In genomic region chr16:4910828-4911227, GRCh38 we compare ENCODE assay signal across 33 cellular contexts. TPM values are rescaled to one million over a fixed set of nuclear protein-coding genes. Genes with fewer than 3 reads are reported as not detected.
DNase-seq lines count a peak whose midpoint lies in the region; ATAC-seq and TF ChIP-seq lines count a peak whose summit lies in the region.
"Had no signal": no experiment of that assay in that cellular context is flagged by ENCODE, and none has a peak within 500 bp of the region (broad histone marks: within the 10 kb centered on the region; RNA-seq: fewer than 3 reads in every experiment).

No MANE protein-coding gene starts in this region.

- CTCF ChIA-PET in RWPE1 (lab: Yijun Ruan, JAX), result no interaction called here

- H3K4me3 ChIP-seq in osteoblast (ENCODE audit: insufficient read depth, low read length) (no peak overlapping the region), vagina (no peak overlapping the region)
- H3K4me3 ChIP-seq: A549; BLaER1; BLaER1 treated with 17β-estradiol and CSF1 and Interleukin-3, amounts not matched to agents 10 nM and 100 nM had no signal

- H3K27me3 ChIP-seq in osteoblast (ENCODE audit: insufficient read depth, low read length), result no peaks in the 10 kb centered on the region
- H3K27me3 ChIP-seq in vagina, result no peaks in the 10 kb centered on the region
- H3K27me3 ChIP-seq: BLaER1 had no signal

- no peak for TF ChIP-seq POLR2A in vagina (IDR thresholded peaks at IDR 0.05)

- no peaks in the 10 kb centered on the region for H3K79me2 ChIP-seq in osteoblast (ENCODE audit: insufficient read depth, low read length)

- H3K27ac ChIP-seq in RWPE1 (peak overlapping the region; percentile 56), osteoblast (ENCODE audit: low read depth, low read length) (no peak overlapping the region), vagina (peak overlapping the region; percentile 17)
- H3K27ac ChIP-seq: 22Rv1; A549; BLaER1; BLaER1 treated with 17β-estradiol and CSF1 and Interleukin-3, amounts not matched to agents 10 nM and 100 nM; C4-2B had no signal

- no peaks in the 10 kb centered on the region for H4K20me1 ChIP-seq in osteoblast (ENCODE audit: insufficient read depth, low read length)

- intact Hi-C loops in vagina (cut with DNase I), result no loop called here

- POLR2A ChIA-PET in RWPE1 (lab: Yijun Ruan, JAX; ENCODE audit: low non-redundant PET), result no interaction called here

- H3K4me2 ChIP-seq in osteoblast (ENCODE audit: insufficient read depth, low read length), result no peak overlapping the region
- H3K4me2 ChIP-seq: A549; BLaER1; BLaER1 treated with 17β-estradiol and CSF1 and Interleukin-3, amounts not matched to agents 10 nM and 100 nM had no signal

- H2AFZ ChIP-seq in osteoblast (ENCODE audit: low read length), result no peak overlapping the region

- TF ChIP-seq CTCF in RWPE1 (conservative IDR thresholded peaks at IDR 0.05; ENCODE audit: low read depth) (no peak), osteoblast (IDR thresholded peaks at IDR 0.05; ENCODE audit: extremely low read depth, low read depth, low read length) (no peak), vagina (IDR thresholded peaks at IDR 0.05) (no peak)

- no peak for DNase-seq in RWPE1 (ENCODE audit: low spot score)
- DNase-seq in osteoblast (ENCODE audit: insufficient read length, low spot score, missing footprints), result peak; percentile 55
- DNase-seq in vagina (ENCODE audit: extremely low spot score in 2 of 2), result no peak
- no peak for DNase-seq in midbrain (lab: John Stamatoyannopoulos, UW)
- DNase-seq in effector CD8-positive, alpha-beta T cell (lab: John Stamatoyannopoulos, UW), result no peak
- DNase-seq: 8988T; ACHN; AML-193; BE2C; C1 segment of cervical spinal cord; Caco-2; Calu3; CD4-positive, alpha-beta memory T cell; CD4-positive, alpha-beta T cell; CD4-positive, CD25-positive, alpha-beta regulatory T cell; CD8-positive, alpha-beta memory T cell; CD8-positive, alpha-beta T cell; COR-L47; DMS 273 treated with DMSO at 0.1 percent for 48 hours; DMS153; DMS53; DMS79; DMS79 treated with DMSO at 0.1 percent for 48 hours; DND-41; EL had no signal

- H3K36me3 ChIP-seq in osteoblast (ENCODE audit: insufficient read depth, low read length) (no peaks in the 10 kb centered on the region), vagina (peaks cover 0 to 6% of the 10 kb centered on the region in 2 donors)
- H3K36me3 ChIP-seq: BE2C; BLaER1; BLaER1 treated with 17β-estradiol and CSF1 and Interleukin-3, amounts not matched to agents 10 nM and 100 nM had no signal

- H3K9me3 ChIP-seq in osteoblast (ENCODE audit: low read depth, low read length) (no peaks in the 10 kb centered on the region), vagina (no peaks in the 10 kb centered on the region)
- H3K9me3 ChIP-seq: A549; BE2C; BLaER1; BLaER1 treated with 17β-estradiol and CSF1 and Interleukin-3, amounts not matched to agents 10 nM and 100 nM; Caco-2 had no signal

- no peak for ATAC-seq in GM21367 (IDR thresholded peaks at IDR 0.05; ENCODE audit: unreplicated experiment)
- ATAC-seq: A549; CD8-positive, alpha-beta T cell had no signal

- peaks cover 10% of the 10 kb centered on the region for H3K4me1 ChIP-seq in osteoblast (ENCODE audit: insufficient read depth, low read length)
- peaks cover 6% of the 10 kb centered on the region for H3K4me1 ChIP-seq in vagina
- H3K4me1 ChIP-seq: A549, BE2C had no signal

RNA-seq across cellular contexts. Expression of gene PPL, which starts 26.1 kb away (rescaled TPM):
- total RNA-seq in osteoblast, result 24.2 and 27.1 TPM in 2 replicates
- total RNA-seq in vagina, result 391 TPM
- total RNA-seq: B cell; CD4-positive, alpha-beta memory T cell; CD4-positive, alpha-beta T cell; CD4-positive, CD25-positive, alpha-beta regulatory T cell; CD8-positive, alpha-beta memory T cell; CD8-positive, alpha-beta T cell had no signal

RNA-seq across cellular contexts. Expression of gene SEC14L5, which starts 47.3 kb away (rescaled TPM):
- under 0.01 and 0.29 TPM in 2 replicates for total RNA-seq in osteoblast
- 0.49 TPM for total RNA-seq in vagina
- total RNA-seq: A172; B cell; CD4-positive, alpha-beta memory T cell; CD4-positive, alpha-beta T cell; CD8-positive, alpha-beta memory T cell; CD8-positive, alpha-beta T cell had no signal

Comparison
In these comparisons a context has a peak if more than half of its experiments do, and no peak if none do; other contexts are left out.
1. RNA of gene PPL, which starts 26.1 kb away (total RNA-seq): 391 TPM in vagina (single experiment); 24.2 to 27.1 TPM in osteoblast; every median in the first group is over 10 times any median in the second.